In genomic region chr4:152094851-152095700, GRCh38 we compare ENCODE assay signal across 9 cellular contexts.
DNase-seq lines count a peak whose midpoint lies in the region; ATAC-seq lines count a peak whose summit lies in the region.
"Had no signal": no experiment of that assay in that cellular context is flagged by ENCODE, and none has a peak within 500 bp of the region (broad histone marks: within the 10 kb centered on the region; RNA-seq: fewer than 3 reads in every experiment).

No MANE protein-coding gene starts in this region.

- intact Hi-C loops in activated CD4-positive, alpha-beta T cell treated with anti-CD3 and anti-CD28 coated beads for 36 hours (cut with DNase I, micrococcal nuclease) = no loop called here
- intact Hi-C loops in activated CD4-positive, alpha-beta T cell treated with anti-CD3 and anti-CD28 coated beads, Interleukin-2, amount 10 ng/mL, durations not matched to agents 24 days and 14 days (cut with micrococcal nuclease) = loop anchor here (10.0 kb wide), 2 partner anchors 210 to 460 kb away; no protein-coding TSS in a partner anchor
- intact Hi-C loops in Right ventricle myocardium superior (cut with DNase I) = no loop called here

- peak; percentile 48 for ATAC-seq in activated CD4-positive, alpha-beta T cell treated with anti-CD3 and anti-CD28 coated beads for 36 hours
- no peak for ATAC-seq in naive thymus-derived CD8-positive, alpha-beta T cell
- no peak for ATAC-seq in Right ventricle myocardium superior (ENCODE audit: poor library complexity)

- H3K27me3 Mint-ChIP-seq in activated CD4-positive, alpha-beta T cell treated with anti-CD3 and anti-CD28 coated beads for 36 hours = no peaks in the 10 kb centered on the region
- H3K27me3 Mint-ChIP-seq in activated CD4-positive, alpha-beta T cell treated with anti-CD3 and anti-CD28 coated beads, Interleukin-2, amount 10 ng/mL, durations not matched to agents 24 days and 14 days = no peaks in the 10 kb centered on the region
- H3K27me3 Mint-ChIP-seq in naive thymus-derived CD8-positive, alpha-beta T cell = no peaks in the 10 kb centered on the region

- H3K4me1 Mint-ChIP-seq in activated CD4-positive, alpha-beta T cell treated with anti-CD3 and anti-CD28 coated beads for 36 hours = peaks cover 64% of the 10 kb centered on the region
- peaks cover 55% of the 10 kb centered on the region for H3K4me1 Mint-ChIP-seq in activated CD4-positive, alpha-beta T cell treated with anti-CD3 and anti-CD28 coated beads, Interleukin-2, amount 10 ng/mL, durations not matched to agents 24 days and 14 days
- peaks cover 44 to 92% (median 73%) of the 10 kb centered on the region in 4 donors for H3K4me1 Mint-ChIP-seq in naive thymus-derived CD8-positive, alpha-beta T cell

- CTCF ChIA-PET in activated CD4-positive, alpha-beta T cell treated with anti-CD3 and anti-CD28 coated beads for 36 hours (lab: Charles Lee) = interaction anchor here (1.6 kb wide), 1 partner anchor 16 kb away, joined by 4 read pairs; no protein-coding TSS in a partner anchor

- H3K36me3 Mint-ChIP-seq in activated CD4-positive, alpha-beta T cell treated with anti-CD3 and anti-CD28 coated beads for 36 hours (ENCODE audit: low read depth) = peaks cover 2% of the 10 kb centered on the region
- H3K36me3 Mint-ChIP-seq in activated CD4-positive, alpha-beta T cell treated with anti-CD3 and anti-CD28 coated beads, Interleukin-2, amount 10 ng/mL, durations not matched to agents 24 days and 14 days (ENCODE audit: low read depth) = no peaks in the 10 kb centered on the region
- H3K36me3 Mint-ChIP-seq in naive thymus-derived CD8-positive, alpha-beta T cell = no peaks in the 10 kb centered on the region

- DNase-seq in activated CD4-positive, alpha-beta T cell treated with anti-CD3 and anti-CD28 coated beads for 36 hours = no peak
- DNase-seq in activated CD4-positive, alpha-beta T cell treated with anti-CD3 and anti-CD28 coated beads, Interleukin-2, amount 10 ng/mL, durations not matched to agents 24 days and 14 days = no peak
- DNase-seq in NCI-H1417 (lab: John Stamatoyannopoulos, UW) = peak in 2 of 3 experiments; percentile 51 to 82
- peak; percentile 25 for DNase-seq in activated CD8-positive, alpha-beta memory T cell treated with anti-CD3 and anti-CD28 coated beads, Interleukin-2, amount 50 U/mL, for 4 hours
- DNase-seq in naive thymus-derived CD8-positive, alpha-beta T cell = no peak
- DNase-seq in Right ventricle myocardium superior = no peak
- DNase-seq in NCI-H446 treated with DMSO at 0.1 percent for 48 hours (lab: John Stamatoyannopoulos, UW) = no peak
- no peak for DNase-seq in activated gamma-delta T cell treated with Interleukin-2 at 50 U/mL for 16 hours
- DNase-seq: ovary had no signal

- peak overlapping the region; percentile 34 for H3K27ac Mint-ChIP-seq in activated CD4-positive, alpha-beta T cell treated with anti-CD3 and anti-CD28 coated beads for 36 hours
- no peak overlapping the region for H3K27ac Mint-ChIP-seq in activated CD4-positive, alpha-beta T cell treated with anti-CD3 and anti-CD28 coated beads, Interleukin-2, amount 10 ng/mL, durations not matched to agents 24 days and 14 days
- peak overlapping the region; percentile 78 to 100 (median 98) for H3K27ac Mint-ChIP-seq in naive thymus-derived CD8-positive, alpha-beta T cell

- H3K9me3 Mint-ChIP-seq in activated CD4-positive, alpha-beta T cell treated with anti-CD3 and anti-CD28 coated beads for 36 hours (ENCODE audit: low read depth) = no peaks in the 10 kb centered on the region
- no peaks in the 10 kb centered on the region for H3K9me3 Mint-ChIP-seq in activated CD4-positive, alpha-beta T cell treated with anti-CD3 and anti-CD28 coated beads, Interleukin-2, amount 10 ng/mL, durations not matched to agents 24 days and 14 days
- peaks cover 0 to 2% (median 0%) of the 10 kb centered on the region in 9 donors for H3K9me3 Mint-ChIP-seq in naive thymus-derived CD8-positive, alpha-beta T cell

- H3K4me3 Mint-ChIP-seq in activated CD4-positive, alpha-beta T cell treated with anti-CD3 and anti-CD28 coated beads for 36 hours = no peak overlapping the region
- H3K4me3 Mint-ChIP-seq in activated CD4-positive, alpha-beta T cell treated with anti-CD3 and anti-CD28 coated beads, Interleukin-2, amount 10 ng/mL, durations not matched to agents 24 days and 14 days = no peak overlapping the region
- peak overlapping the region in 6 of 10 donors; percentile 27 to 64 (median 51) for H3K4me3 Mint-ChIP-seq in naive thymus-derived CD8-positive, alpha-beta T cell

- POLR2A ChIA-PET in activated CD4-positive, alpha-beta T cell treated with anti-CD3 and anti-CD28 coated beads for 36 hours (lab: Charles Lee) = no interaction called here
- POLR2A ChIA-PET in naive thymus-derived CD8-positive, alpha-beta T cell (lab: Charles Lee) = interaction anchor here (2.0 kb wide), 1 partner anchor 16 kb away, joined by 6 read pairs; no protein-coding TSS in a partner anchor

Comparison
In these comparisons a context has a peak if more than half of its experiments do, and no peak if none do; other contexts are left out.
1. DNase-seq: peak in NCI-H1417 (2 of 3) and activated CD8-positive, alpha-beta memory T cell treated with anti-CD3 and anti-CD28 coated beads, Interleukin-2, amount 50 U/mL, for 4 hours (single experiment); none in activated CD4-positive, alpha-beta T cell treated with anti-CD3 and anti-CD28 coated beads for 36 hours (single experiment), activated CD4-positive, alpha-beta T cell treated with anti-CD3 and anti-CD28 coated beads, Interleukin-2, amount 10 ng/mL, durations not matched to agents 24 days and 14 days (single experiment), naive thymus-derived CD8-positive, alpha-beta T cell (0 of 10), Right ventricle myocardium superior (single experiment), NCI-H446 treated with DMSO at 0.1 percent for 48 hours (single experiment) and activated gamma-delta T cell treated with Interleukin-2 at 50 U/mL for 16 hours (single experiment).
2. H3K4me3 Mint-ChIP-seq: peak in naive thymus-derived CD8-positive, alpha-beta T cell (6 of 10); none in activated CD4-positive, alpha-beta T cell treated with anti-CD3 and anti-CD28 coated beads for 36 hours (single experiment) and activated CD4-positive, alpha-beta T cell treated with anti-CD3 and anti-CD28 coated beads, Interleukin-2, amount 10 ng/mL, durations not matched to agents 24 days and 14 days (single experiment).